ENCODE assay signal across 24 cellular contexts in the genomic region with DNA sequence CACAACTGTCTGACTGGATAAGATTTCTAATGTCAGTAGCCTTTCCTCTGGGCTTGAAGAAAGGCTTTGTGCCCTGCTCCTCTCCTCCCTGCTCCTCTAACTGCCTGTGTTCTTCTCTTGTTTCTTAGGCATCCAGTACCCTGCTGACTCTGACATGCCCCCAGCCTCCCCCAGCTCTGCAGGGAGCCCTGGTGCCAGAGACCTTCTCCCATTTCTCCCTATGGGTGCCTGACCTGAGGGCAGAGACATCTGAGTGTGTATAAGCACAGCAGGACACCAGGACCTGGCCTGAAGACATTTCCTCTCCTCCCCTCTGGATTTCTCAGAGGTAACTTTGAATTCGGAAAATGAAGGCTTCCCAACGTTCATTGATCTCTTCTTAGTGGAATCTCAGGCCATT. TPM values are rescaled to one million over a fixed set of nuclear protein-coding genes. Genes with fewer than 3 reads are reported as not detected.
DNase-seq lines count a peak whose midpoint lies in the region; ATAC-seq and TF ChIP-seq lines count a peak whose summit lies in the region.
"Had no signal": no experiment of that assay in that cellular context is flagged by ENCODE, and none has a peak within 500 bp of the region (broad histone marks: within the 10 kb centered on the region; RNA-seq: fewer than 3 reads in every experiment).

No MANE protein-coding gene starts in this region.

- H3K4me2 ChIP-seq in neuronal stem cell (ENCODE audit: insufficient read depth, low read length, poor library complexity, severe bottlenecking) = no peak overlapping the region

- H3K36me3 ChIP-seq in CD4-positive, CD25-positive, alpha-beta regulatory T cell (ENCODE audit: control insufficient read depth, insufficient read depth, low read length) = peaks cover 19% of the 10 kb centered on the region
- H3K36me3 ChIP-seq in endodermal cell (ENCODE audit: control insufficient read depth, insufficient read depth, low read length) (no peaks in the 10 kb centered on the region), neuronal stem cell (replicated peaks in 1 of 2; ENCODE audit: control insufficient read depth in 2 of 2, insufficient read depth in 2 of 2, low read length in 2 of 2) (peaks cover 23 to 52% of the 10 kb centered on the region in 2 donors)

- peak overlapping the region; percentile 4 for H3K18ac ChIP-seq in neuronal stem cell (ENCODE audit: low read length)

- DNase-seq in CD4-positive, CD25-positive, alpha-beta regulatory T cell = no peak
- DNase-seq in NCI-H69 (lab: John Stamatoyannopoulos, UW) (peak; percentile 1), endodermal cell (peak; percentile 70), neuronal stem cell (ENCODE audit: low spot score) (no peak), T-helper 2 cell (no peak), GDM1 (lab: John Stamatoyannopoulos, UW) (no peak), T-helper 1 cell (no peak)
- no peak for DNase-seq in stimulated activated CD4-positive, alpha-beta T cell treated with anti-CD3 and anti-CD28 coated beads, Interleukin-12 subunit alpha, Interleukin-12 subunit beta, amount 100 ng/mL, for 4 hours
- DNase-seq: activated CD4-positive, alpha-beta T cell treated with anti-CD3 and anti-CD28 coated beads for 1 hour; activated naive CD4-positive, alpha-beta T cell treated with anti-CD3 and anti-CD28 coated beads, Interleukin-2, amount 10 ng/mL, durations not matched to agents 7 days and 5 days; activated T-cell treated with anti-CD3 and anti-CD28 coated beads, Interleukin-2, amount 50 U/mL, for 24 hours; AML-193; aorta; central memory CD4-positive, alpha-beta T cell; DMS53; H7; heart left ventricle; NCI-H187 treated with DMSO at 0.1 percent for 48 hours; NCI-H526 treated with DMSO at 0.1 percent for 48 hours had no signal

- H3K4ac ChIP-seq in neuronal stem cell (ENCODE audit: low read length) = no peak overlapping the region

- H2BK120ac ChIP-seq in neuronal stem cell (ENCODE audit: low read depth, low read length) = no peak overlapping the region

- no peak overlapping the region for H2BK12ac ChIP-seq in neuronal stem cell (ENCODE audit: low read length)

- no peaks in the 10 kb centered on the region for H3K79me1 ChIP-seq in neuronal stem cell (ENCODE audit: low read depth, low read length)

- no peak overlapping the region for H3K23ac ChIP-seq in neuronal stem cell (ENCODE audit: low read depth, low read length, poor library complexity)

- ATAC-seq in CD4-positive, CD25-positive, alpha-beta regulatory T cell (ENCODE audit: low read depth in 2 of 2) = no peak
- ATAC-seq: heart left ventricle, HepG2 had no signal

- H4K91ac ChIP-seq in neuronal stem cell (ENCODE audit: low read depth, low read length, poor library complexity) = no peak overlapping the region

- H3K27ac ChIP-seq in CD4-positive, CD25-positive, alpha-beta regulatory T cell (ENCODE audit: insufficient read depth, low read length, poor library complexity, severe bottlenecking) = no peak overlapping the region
- H3K27ac ChIP-seq in endodermal cell (ENCODE audit: low read depth, low read length) = peak overlapping the region; percentile 59
- H3K27ac ChIP-seq in neuronal stem cell (replicated peaks; ENCODE audit: low read length) = peak overlapping the region; percentile 31
- H3K27ac ChIP-seq: epithelial cell of prostate, right atrium auricular region, tibial nerve had no signal

- H3K36me3 Mint-ChIP-seq in CD4-positive, CD25-positive, alpha-beta regulatory T cell = peaks cover 35% of the 10 kb centered on the region
- H3K36me3 Mint-ChIP-seq in endodermal cell (ENCODE audit: low read depth) = peaks cover 11% of the 10 kb centered on the region

- H3K9me3 Mint-ChIP-seq in CD4-positive, CD25-positive, alpha-beta regulatory T cell = peaks cover 0 to 2% (median 0%) of the 10 kb centered on the region in 7 donors
- no peaks in the 10 kb centered on the region for H3K9me3 Mint-ChIP-seq in endodermal cell
- H3K9me3 Mint-ChIP-seq: activated naive CD4-positive, alpha-beta T cell treated with anti-CD3 and anti-CD28 coated beads, Interleukin-2, amount 10 ng/mL, durations not matched to agents 7 days and 5 days; activated T-cell treated with anti-CD3 and anti-CD28 coated beads, Interleukin-2, amount 50 U/mL, for 24 hours; stimulated activated naive CD8-positive, alpha-beta T cell treated with anti-CD3 and anti-CD28 coated beads, Interleukin-15, Interleukin-2, amounts not matched to agents 100 ng/mL and 50 ng/mL, for 24 hours had no signal

- H2BK15ac ChIP-seq in neuronal stem cell (ENCODE audit: low read length) = no peak overlapping the region

- H2AK5ac ChIP-seq in neuronal stem cell (ENCODE audit: low read depth, low read length) = no peak overlapping the region

- H3K27me3 Mint-ChIP-seq in CD4-positive, CD25-positive, alpha-beta regulatory T cell = peaks cover 10% of the 10 kb centered on the region
- H3K27me3 Mint-ChIP-seq in endodermal cell (ENCODE audit: insufficient read depth) = no peaks in the 10 kb centered on the region
- H3K27me3 Mint-ChIP-seq: activated naive CD4-positive, alpha-beta T cell treated with anti-CD3 and anti-CD28 coated beads, Interleukin-2, amount 10 ng/mL, durations not matched to agents 7 days and 5 days; activated T-cell treated with anti-CD3 and anti-CD28 coated beads, Interleukin-2, amount 50 U/mL, for 24 hours; stimulated activated naive CD8-positive, alpha-beta T cell treated with anti-CD3 and anti-CD28 coated beads, Interleukin-15, Interleukin-2, amounts not matched to agents 100 ng/mL and 50 ng/mL, for 24 hours had no signal

- H3K4me3 Mint-ChIP-seq in CD4-positive, CD25-positive, alpha-beta regulatory T cell = no peak overlapping the region
- H3K4me3 Mint-ChIP-seq in endodermal cell = no peak overlapping the region
- H3K4me3 Mint-ChIP-seq: activated naive CD4-positive, alpha-beta T cell treated with anti-CD3 and anti-CD28 coated beads, Interleukin-2, amount 10 ng/mL, durations not matched to agents 7 days and 5 days; activated T-cell treated with anti-CD3 and anti-CD28 coated beads, Interleukin-2, amount 50 U/mL, for 24 hours; stimulated activated naive CD8-positive, alpha-beta T cell treated with anti-CD3 and anti-CD28 coated beads, Interleukin-15, Interleukin-2, amounts not matched to agents 100 ng/mL and 50 ng/mL, for 24 hours had no signal

- 24 to 41% methylated on average over 2 of the region's 2 CpGs for WGBS in endodermal cell (ENCODE audit: insufficient coverage in 1 of 2, insufficient read length in 1 of 2), 2 experiments
- WGBS in neuronal stem cell (ENCODE audit: extremely low coverage in 2 of 2, insufficient read length in 2 of 2, insufficient replicate concordance in 1 of 2), 2 donors = no CpG with 5 or more reads among the region's 2 CpGs

- H3K4me1 ChIP-seq in CD4-positive, CD25-positive, alpha-beta regulatory T cell (ENCODE audit: control insufficient read depth, insufficient read depth, low read length, poor library complexity, severe bottlenecking) = peaks cover 3% of the 10 kb centered on the region
- H3K4me1 ChIP-seq in endodermal cell (ENCODE audit: control insufficient read depth, insufficient read depth, low read length) = no peaks in the 10 kb centered on the region
- peaks cover 0 to 6% of the 10 kb centered on the region in 2 donors for H3K4me1 ChIP-seq in neuronal stem cell (ENCODE audit: control insufficient read depth in 2 of 2, insufficient read depth in 1 of 2, low read depth in 1 of 2, low read length in 2 of 2)

- H3K27ac Mint-ChIP-seq in CD4-positive, CD25-positive, alpha-beta regulatory T cell = peak overlapping the region; percentile 7 to 46 (median 28)
- H3K27ac Mint-ChIP-seq in endodermal cell = peak overlapping the region; percentile 74
- H3K27ac Mint-ChIP-seq: activated naive CD4-positive, alpha-beta T cell treated with anti-CD3 and anti-CD28 coated beads, Interleukin-2, amount 10 ng/mL, durations not matched to agents 7 days and 5 days; activated T-cell treated with anti-CD3 and anti-CD28 coated beads, Interleukin-2, amount 50 U/mL, for 24 hours; stimulated activated naive CD8-positive, alpha-beta T cell treated with anti-CD3 and anti-CD28 coated beads, Interleukin-15, Interleukin-2, amounts not matched to agents 100 ng/mL and 50 ng/mL, for 24 hours had no signal

- no peak for TF ChIP-seq CTCF in endodermal cell (conservative IDR thresholded peaks at IDR 0.05)

- no peak overlapping the region for H3K14ac ChIP-seq in neuronal stem cell (ENCODE audit: low read length)

- no peak overlapping the region for H4K8ac ChIP-seq in neuronal stem cell (ENCODE audit: low read depth, low read length)

- H2AFZ ChIP-seq in neuronal stem cell (ENCODE audit: low read length) = no peak overlapping the region

- H3K9me3 ChIP-seq in CD4-positive, CD25-positive, alpha-beta regulatory T cell (ENCODE audit: control insufficient read depth in 2 of 2, low read length in 2 of 2) = no peaks in the 10 kb centered on the region
- no peaks in the 10 kb centered on the region for H3K9me3 ChIP-seq in endodermal cell (ENCODE audit: control insufficient read depth, low read length)
- H3K9me3 ChIP-seq in neuronal stem cell (replicated peaks in 1 of 2; ENCODE audit: control insufficient read depth in 2 of 2, insufficient read depth in 1 of 2, low read depth in 1 of 2, low read length in 2 of 2) = no peaks in the 10 kb centered on the region
- H3K9me3 ChIP-seq: heart left ventricle, right atrium auricular region, tibial nerve had no signal

- no peak overlapping the region for H3K4me3 ChIP-seq in CD4-positive, CD25-positive, alpha-beta regulatory T cell (ENCODE audit: low read depth, low read length)
- H3K4me3 ChIP-seq in endodermal cell (ENCODE audit: low read length) (no peak overlapping the region), neuronal stem cell (ENCODE audit: low read length in 2 of 2) (no peak overlapping the region)
- H3K4me3 ChIP-seq: heart left ventricle, right atrium auricular region, tibial nerve had no signal

- H3K9ac ChIP-seq in endodermal cell (ENCODE audit: extremely low read depth, low read length, poor library complexity, severe bottlenecking) = no peak overlapping the region
- H3K9ac ChIP-seq in neuronal stem cell (ENCODE audit: low read depth, low read length, poor library complexity) = no peak overlapping the region

- H3K27me3 ChIP-seq in CD4-positive, CD25-positive, alpha-beta regulatory T cell (ENCODE audit: control insufficient read depth, insufficient read depth, low read length) = no peaks in the 10 kb centered on the region
- H3K27me3 ChIP-seq in endodermal cell (ENCODE audit: control insufficient read depth, insufficient read depth, low read length, poor library complexity, severe bottlenecking) (no peaks in the 10 kb centered on the region), neuronal stem cell (ENCODE audit: control insufficient read depth in 3 of 3, insufficient read depth in 3 of 3, low read depth in 1 of 3, low read length in 3 of 3) (no peaks in the 10 kb centered on the region)
- H3K27me3 ChIP-seq: heart left ventricle, right atrium auricular region, tibial nerve had no signal

- H3K4me1 Mint-ChIP-seq in CD4-positive, CD25-positive, alpha-beta regulatory T cell = peaks cover 0 to 65% (median 27%) of the 10 kb centered on the region in 4 donors
- peaks cover 13% of the 10 kb centered on the region for H3K4me1 Mint-ChIP-seq in endodermal cell

- no peak overlapping the region for H2BK5ac ChIP-seq in neuronal stem cell (ENCODE audit: low read length)

RNA-seq across cellular contexts. Expression of a gene that starts 23.6 kb away (rescaled TPM):
- 9.0 TPM for total RNA-seq in CD4-positive, CD25-positive, alpha-beta regulatory T cell
- 10 to 100 TPM in 1 of 4 donors, 1 to 10 TPM in 3; 4.8 to 11.4 (median 6.8) TPM for polyA plus RNA-seq in CD4-positive, CD25-positive, alpha-beta regulatory T cell
- total RNA-seq in endodermal cell = 10 to 100 TPM; 12.4 to 26.0 TPM
- polyA plus RNA-seq in endodermal cell (2013, experiment 1 of 2) = 31.7 TPM
- 25.7 TPM for polyA plus RNA-seq in endodermal cell (2013, experiment 2 of 2)
- 26.6 TPM for polyA plus RNA-seq in neuronal stem cell (2013, experiment 1 of 2)
- 27.4 TPM for polyA plus RNA-seq in neuronal stem cell (2013, experiment 2 of 2)

Comparison
In these comparisons a context has a peak if more than half of its experiments do, and no peak if none do; other contexts are left out.
1. DNase-seq: peak in NCI-H69 (single experiment) and endodermal cell (single experiment); none in CD4-positive, CD25-positive, alpha-beta regulatory T cell (0 of 3), neuronal stem cell (single experiment), T-helper 2 cell (0 of 5), GDM1 (single experiment), stimulated activated CD4-positive, alpha-beta T cell treated with anti-CD3 and anti-CD28 coated beads, Interleukin-12 subunit alpha, Interleukin-12 subunit beta, amount 100 ng/mL, for 4 hours (single experiment) and T-helper 1 cell (0 of 5).